8 cellular contexts compared by ENCODE assay signal in the genomic region with DNA sequence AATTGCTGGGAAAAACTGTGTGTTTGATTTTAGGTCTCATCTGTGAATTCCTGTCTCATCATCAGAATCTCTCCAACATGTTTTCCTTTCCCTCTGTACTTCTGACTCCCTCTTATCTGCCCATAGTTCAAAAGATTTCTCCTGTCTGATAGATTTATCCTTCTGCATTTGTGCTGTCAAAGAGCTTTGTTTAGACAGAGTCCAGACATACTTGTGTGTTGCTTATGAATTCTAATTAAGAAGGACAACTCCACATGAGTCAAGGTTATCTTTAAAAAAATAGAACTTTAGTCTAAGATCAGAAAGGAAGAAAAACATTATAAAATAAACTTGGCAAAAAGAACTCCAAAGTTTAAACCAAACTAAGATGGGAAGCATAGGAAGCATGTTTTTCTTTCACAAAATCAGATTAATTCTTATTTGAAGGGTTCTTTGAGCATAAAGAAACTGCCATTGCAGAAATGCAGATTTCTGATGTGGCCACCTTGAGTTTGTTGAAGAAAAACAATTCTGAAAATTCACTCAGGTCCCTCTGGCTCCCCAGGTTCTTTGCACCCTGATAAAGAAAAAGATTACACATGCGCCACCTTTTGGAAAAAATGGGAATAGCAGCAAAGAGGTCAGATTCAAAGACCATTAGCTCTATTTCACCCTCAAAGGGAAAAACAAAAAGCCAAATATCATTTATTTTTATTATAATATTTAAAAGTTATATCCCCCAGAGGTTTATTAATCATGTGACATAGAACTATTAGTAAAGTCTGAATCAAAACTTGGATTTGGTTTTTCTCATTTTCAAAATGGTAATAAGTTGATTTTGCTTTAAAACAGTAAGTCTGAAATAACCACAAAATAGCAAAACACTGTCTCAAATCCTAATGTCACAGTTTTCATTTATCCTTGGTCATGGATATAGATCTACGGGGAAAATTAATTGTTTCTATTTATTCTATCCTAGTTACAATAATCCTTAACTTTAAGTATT.
DNase-seq lines count a peak whose midpoint lies in the region; ATAC-seq and TF ChIP-seq lines count a peak whose summit lies in the region.

No MANE protein-coding gene starts in this region.

- ATAC-seq in HG03280 (IDR thresholded peaks at IDR 0.05; ENCODE audit: unreplicated experiment) = peak; percentile 65

- TF ChIP-seq CTCF in AG09309 (IDR thresholded peaks at IDR 0.05; ENCODE audit: control insufficient read depth, insufficient read depth, low read depth, low read length, missing control alignments) = peak; percentile 71
- peak; percentile 63 for TF ChIP-seq CTCF in GM12875 (IDR thresholded peaks at IDR 0.05; ENCODE audit: borderline replicate concordance, insufficient read depth, low read depth, low read length)
- peak; percentile 76 for TF ChIP-seq CTCF in brain microvascular endothelial cell (IDR thresholded peaks at IDR 0.05; ENCODE audit: low read depth, low read length, missing control alignments)

- H3K4me3 ChIP-seq in AG09309 (ENCODE audit: control insufficient read depth, low read depth, low read length) (no peak overlapping the region), GM12875 (ENCODE audit: low read depth, low read length) (no peak overlapping the region), brain microvascular endothelial cell (ENCODE audit: low read depth, low read length) (no peak overlapping the region)

- no peak overlapping the region for H3K27ac ChIP-seq in brain microvascular endothelial cell

- in situ Hi-C loops in brain microvascular endothelial cell (cut with HindIII; ENCODE audit: low pct_ligation_motif_present, low sequenced_read_pairs) = loop anchor here (25.0 kb wide), 1 partner anchor 339 kb away; no protein-coding TSS in a partner anchor

- no peaks in the 10 kb centered on the region for H3K27me3 ChIP-seq in brain microvascular endothelial cell (replicated peaks)

- no peaks in the 10 kb centered on the region for H3K36me3 ChIP-seq in brain microvascular endothelial cell (replicated peaks)

- DNase-seq in AG09309 (ENCODE audit: low read depth) (no peak), RPMI8226 (peak; percentile 63), brain microvascular endothelial cell (peak; percentile 74), iris pigment epithelial cell (ENCODE audit: low read depth) (peak; percentile 62), middle frontal gyrus (ENCODE audit: extremely low spot score, low spot score) (no peak)
- DNase-seq in stimulated activated CD4-positive, alpha-beta T cell treated with anti-CD3 and anti-CD28 coated beads, Interleukin-1b, Interleukin-23, amount 100 ng/mL, for 48 hours = peak; percentile 2

Comparison
In these comparisons a context has a peak if more than half of its experiments do, and no peak if none do; other contexts are left out.
1. DNase-seq: peak in RPMI8226 (single experiment), brain microvascular endothelial cell (single experiment), iris pigment epithelial cell (single experiment) and stimulated activated CD4-positive, alpha-beta T cell treated with anti-CD3 and anti-CD28 coated beads, Interleukin-1b, Interleukin-23, amount 100 ng/mL, for 48 hours (single experiment); none in AG09309 (single experiment) and middle frontal gyrus (single experiment).
2. Peak in every context shown above with its lines, with median percentiles within 50 percentile points of each other: CTCF ChIP-seq.